In genomic region chr22:48118654-48119053, GRCh38 we compare ENCODE assay signal across 26 cellular contexts.
"Had no signal": no experiment of that assay in that cellular context is flagged by ENCODE, and none has a peak within 500 bp of the region (broad histone marks: within the 10 kb centered on the region; RNA-seq: fewer than 3 reads in every experiment).

No MANE protein-coding gene starts in this region.

- H3K27me3 ChIP-seq: colonic mucosa, hepatocyte, left lung, spleen, thyroid gland had no signal

- H3K27ac ChIP-seq: breast epithelium, colonic mucosa, dorsolateral prefrontal cortex, hepatocyte, left lung, spleen, thyroid gland had no signal

- H3K36me3 Mint-ChIP-seq: activated naive CD8-positive, alpha-beta T cell treated with anti-CD3 and anti-CD28 coated beads, Interleukin-2, amount 10 ng/mL, durations not matched to agents 7 days and 5 days; naive thymus-derived CD8-positive, alpha-beta T cell had no signal

- H3K27ac Mint-ChIP-seq: activated CD4-positive, alpha-beta memory T cell treated with anti-CD3 and anti-CD28 coated beads, Interleukin-2, amount 10 ng/mL, durations not matched to agents 7 days and 5 days; activated naive CD4-positive, alpha-beta T cell treated with anti-CD3 and anti-CD28 coated beads for 36 hours; activated naive CD8-positive, alpha-beta T cell treated with anti-CD3 and anti-CD28 coated beads, Interleukin-2, amount 10 ng/mL, durations not matched to agents 7 days and 5 days; activated T-cell treated with anti-CD3 and anti-CD28 coated beads, Interleukin-2, amount 50 U/mL, for 72 hours; effector memory CD8-positive, alpha-beta T cell; immature natural killer cell; naive thymus-derived CD8-positive, alpha-beta T cell; progenitor cell of endocrine pancreas had no signal

- FAIRE-seq: endothelial cell of umbilical vein, frontal cortex had no signal

- H3K4me3 ChIP-seq: breast epithelium, colonic mucosa, dorsolateral prefrontal cortex, hepatocyte, left lung, lung, spleen, thyroid gland had no signal

- H3K36me3 ChIP-seq: breast epithelium, colonic mucosa, left lung, spleen, thyroid gland had no signal

- H3K4me2 ChIP-seq: hepatocyte had no signal

- H3K4me1 Mint-ChIP-seq: activated CD4-positive, alpha-beta memory T cell treated with anti-CD3 and anti-CD28 coated beads, Interleukin-2, amount 10 ng/mL, durations not matched to agents 7 days and 5 days; immature natural killer cell had no signal

- H3K4me1 ChIP-seq: breast epithelium, colonic mucosa, left lung, spleen, thyroid gland had no signal

- H2AFZ ChIP-seq: hepatocyte had no signal

- H3K9me3 ChIP-seq: breast epithelium, colonic mucosa, left lung, thyroid gland had no signal

- H3K9me3 Mint-ChIP-seq: activated T-cell treated with anti-CD3 and anti-CD28 coated beads, Interleukin-2, amount 50 U/mL, for 72 hours; effector memory CD8-positive, alpha-beta T cell had no signal

- DNase-seq: activated CD4-positive, alpha-beta memory T cell treated with anti-CD3 and anti-CD28 coated beads, Interleukin-2, amount 10 ng/mL, durations not matched to agents 7 days and 5 days; activated CD4-positive, alpha-beta T cell treated with anti-CD3 and anti-CD28 coated beads for 4 hours; activated CD4-positive, CD25-positive, alpha-beta regulatory T cell; activated effector memory CD4-positive, alpha-beta T cell treated with Interleukin-2 at 50 U/mL for 16 hours; activated naive CD4-positive, alpha-beta T cell treated with anti-CD3 and anti-CD28 coated beads for 36 hours; activated naive CD8-positive, alpha-beta T cell treated with anti-CD3 and anti-CD28 coated beads, Interleukin-2, amount 10 ng/mL, durations not matched to agents 7 days and 5 days; activated T-cell treated with anti-CD3 and anti-CD28 coated beads, Interleukin-2, amount 50 U/mL, for 72 hours; amniotic stem cell; colonic mucosa; dorsolateral prefrontal cortex; effector memory CD8-positive, alpha-beta T cell; glutamatergic neuron; immature natural killer cell; left lung; naive thymus-derived CD8-positive, alpha-beta T cell; spleen; stimulated activated CD4-positive, alpha-beta T cell treated with anti-CD3 and anti-CD28 coated beads, Interleukin-4, amount 100 ng/mL, for 1 hour; stimulated activated naive CD8-positive, alpha-beta T cell treated with anti-CD3 and anti-CD28 coated beads, Interleukin-15, Interleukin-2, amounts not matched to agents 100 U/mL and 50 U/mL, for 24 hours; substantia nigra; thyroid gland had no signal

- H3K4me3 Mint-ChIP-seq: activated CD4-positive, alpha-beta memory T cell treated with anti-CD3 and anti-CD28 coated beads, Interleukin-2, amount 10 ng/mL, durations not matched to agents 7 days and 5 days; activated naive CD4-positive, alpha-beta T cell treated with anti-CD3 and anti-CD28 coated beads for 36 hours; activated naive CD8-positive, alpha-beta T cell treated with anti-CD3 and anti-CD28 coated beads, Interleukin-2, amount 10 ng/mL, durations not matched to agents 7 days and 5 days; activated T-cell treated with anti-CD3 and anti-CD28 coated beads, Interleukin-2, amount 50 U/mL, for 72 hours; effector memory CD8-positive, alpha-beta T cell; immature natural killer cell; naive thymus-derived CD8-positive, alpha-beta T cell had no signal

- H3K79me2 ChIP-seq: hepatocyte had no signal
